In the genomic region with DNA sequence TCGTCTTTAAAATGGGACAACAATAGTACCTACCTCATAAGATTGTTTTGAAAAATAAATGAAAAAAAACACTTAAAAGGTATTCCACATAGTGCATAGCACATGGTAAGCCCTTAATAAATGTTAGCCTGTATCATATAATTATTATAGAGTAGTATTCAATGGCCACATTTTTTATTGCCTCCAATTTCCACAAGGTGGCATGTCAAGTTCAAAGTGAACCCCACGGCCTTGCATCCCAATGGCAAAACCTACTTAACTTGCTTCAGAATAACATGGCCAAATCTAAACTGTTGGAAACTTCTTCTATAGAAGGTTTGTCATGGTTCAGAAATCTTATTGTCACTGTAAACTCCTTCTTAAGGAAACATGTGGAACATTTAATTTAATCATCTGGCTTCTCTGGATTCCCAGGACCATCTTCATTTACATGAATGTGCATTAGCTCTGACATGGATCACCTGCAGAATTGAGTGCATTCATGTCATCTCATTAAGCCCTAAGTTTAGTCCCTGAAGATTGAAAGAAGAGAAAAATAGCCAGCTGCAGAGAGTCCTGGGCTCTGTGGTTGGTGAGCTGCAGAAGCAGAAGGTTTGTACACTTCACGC, we compare ENCODE assay signal across 8 cellular contexts.
DNase-seq lines count a peak whose midpoint lies in the region; ATAC-seq, FAIRE-seq and TF ChIP-seq lines count a peak whose summit lies in the region.

No MANE protein-coding gene starts in this region.

- peak; percentile 55 to 89; a peak in 3 of 6 replicates for ATAC-seq in A549
- peak; percentile 73 for ATAC-seq in IMR-90 (ENCODE audit: low read depth)
- ATAC-seq in Right ventricle myocardium superior (ENCODE audit: poor library complexity), result peak; percentile 85

- TF ChIP-seq POLR2A in A549 (IDR thresholded peaks at IDR 0.05; ENCODE audit: low read length), result no peak
- TF ChIP-seq POLR2A in IMR-90 (IDR thresholded peaks at IDR 0.05; ENCODE audit: low read depth, low read length), result no peak

- H3K4ac ChIP-seq in IMR-90 (ENCODE audit: low read depth, low read length), result no peak overlapping the region

- 48% methylated on average over 3 of the region's 3 CpGs for WGBS in A549 (ENCODE audit: missing lambda C conversion rate)
- WGBS in IMR-90 (ENCODE audit: extremely low coverage in 2 of 2, insufficient read length in 1 of 2), 2 experiments, result no CpG with 5 or more reads among the region's 3 CpGs

- no peaks in the 10 kb centered on the region for H3K36me3 ChIP-seq in GM06990 (ENCODE audit: control insufficient read depth, insufficient read depth, low read length)
- no peaks in the 10 kb centered on the region for H3K36me3 ChIP-seq in IMR-90 (ENCODE audit: control insufficient read depth, insufficient read depth, low read length)

- H3K9me3 ChIP-seq in A549 (no peaks in the 10 kb centered on the region), IMR-90 (ENCODE audit: control insufficient read depth, insufficient read depth, low read length) (no peaks in the 10 kb centered on the region)

- POLR2A ChIA-PET in A549 (lab: Yijun Ruan, JAX), result interaction anchor here (0.6 kb wide), 1 partner anchor 70 kb away, joined by 3 read pairs; no protein-coding TSS in a partner anchor
- POLR2A ChIA-PET in IMR-90 (lab: Charles Lee; ENCODE audit: unreplicated experiment), result no interaction called here

- H4K91ac ChIP-seq in IMR-90 (ENCODE audit: insufficient read depth, low read depth, low read length), result no peak overlapping the region

- no peak overlapping the region for H3K9ac ChIP-seq in IMR-90 (ENCODE audit: low read depth, low read length)

- H4K20me1 ChIP-seq in IMR-90 (ENCODE audit: insufficient read depth, low read length), result no peaks in the 10 kb centered on the region

- dilution Hi-C loops in IMR-90 (cut with HindIII; ENCODE audit: low sequenced_read_pairs, unreplicated experiment), result loop anchor here (25.0 kb wide), 1 partner anchor 250 kb away; no protein-coding TSS in a partner anchor

- no peaks in the 10 kb centered on the region for H3K79me1 ChIP-seq in IMR-90 (ENCODE audit: low read depth in 1 of 2, low read length in 2 of 2)

- no peaks in the 10 kb centered on the region for H3K4me1 ChIP-seq in A549
- no peaks in the 10 kb centered on the region; the same call in 1 of the 2 replicates for H3K4me1 ChIP-seq in IMR-90 (ENCODE audit: control insufficient read depth, insufficient read depth, low read length)

- no peak overlapping the region for H3K4me2 ChIP-seq in A549
- H3K4me2 ChIP-seq in IMR-90 (ENCODE audit: low read depth, low read length), result no peak overlapping the region

- H2BK5ac ChIP-seq in IMR-90 (ENCODE audit: low read depth, low read length, poor library complexity, severe bottlenecking), result no peak overlapping the region

- no peak overlapping the region for H3K18ac ChIP-seq in IMR-90 (ENCODE audit: low read depth, low read length)

- no peak overlapping the region for H3K23ac ChIP-seq in IMR-90 (ENCODE audit: low read depth, low read length)

- no peak overlapping the region for H3K14ac ChIP-seq in IMR-90 (replicated peaks; ENCODE audit: low read depth, low read length)

- no peak overlapping the region for H2AK5ac ChIP-seq in IMR-90 (ENCODE audit: low read depth, low read length)

- no TSS peak for BruUV-seq in IMR-90 (replicated peaks; lab: Mats Ljungman, UMichigan)

- H3K27me3 ChIP-seq in GM06990 (replicated peaks; ENCODE audit: control insufficient read depth, insufficient read depth, low read length) (no peaks in the 10 kb centered on the region), IMR-90 (ENCODE audit: control insufficient read depth, insufficient read depth, low read length) (no peaks in the 10 kb centered on the region)

- no peak for FAIRE-seq in A549 (lab: Jason Lieb, UNC)

- TF ChIP-seq RAD21 in A549 (conservative IDR thresholded peaks at IDR 0.05 in 1 of 2, IDR thresholded peaks at IDR 0.05 in 1 of 2), result peak; percentile 76 to 80
- peak; percentile 76 for TF ChIP-seq RAD21 in IMR-90 (IDR thresholded peaks at IDR 0.05; ENCODE audit: low read length)

- peak; percentile 66 for TF ChIP-seq CTCF in A549 (IDR thresholded peaks at IDR 0.05)
- peak; percentile 52 for TF ChIP-seq CTCF in GM06990 (IDR thresholded peaks at IDR 0.05; ENCODE audit: insufficient read depth, low read length, poor library complexity, severe bottlenecking)
- TF ChIP-seq CTCF in IMR-90 (conservative IDR thresholded peaks at IDR 0.05; ENCODE audit: low read depth, low read length), result peak; percentile 65
- peak; percentile 43; the same call in 1 of the 2 replicates for TF ChIP-seq CTCF in WI38 (IDR thresholded peaks at IDR 0.05; ENCODE audit: low read depth, low read length)

- in situ Hi-C loops in IMR-90 (cut with MboI; ENCODE audit: low sequenced_read_pairs), result loop anchor here (5.0 kb wide), 1 partner anchor 255 kb away; no protein-coding TSS in a partner anchor

- CTCF ChIA-PET in A549 (lab: Yijun Ruan, JAX) (interaction anchor here (0.8 to 3.6 kb wide), 9 partner anchors 9 to 314 kb away, joined by 3 to 28 read pairs (median 4); no protein-coding TSS in a partner anchor), IMR-90 (lab: Yijun Ruan, JAX) (interaction anchor here (1.2 to 1.5 kb wide), 2 partner anchors 11 to 251 kb away, joined by 6 read pairs; no protein-coding TSS in a partner anchor)

- intact Hi-C loops in IMR-90 (cut with micrococcal nuclease), result loop anchor here (1.0 to 10.0 kb wide), 4 partner anchors 164 to 655 kb away; partner anchors contain the start of gene BMP2K
- intact Hi-C loops in Right ventricle myocardium superior (cut with DNase I), result loop anchor here (5.0 kb wide), 1 partner anchor 165 kb away; the partner anchor contains the start of gene BMP2K

- TF ChIP-seq EP300 in A549 (IDR thresholded peaks at IDR 0.05), result no peak

- H3K4me3 ChIP-seq in A549 (no peak overlapping the region), GM06990 (replicated peaks; ENCODE audit: low read depth, low read length) (no peak overlapping the region), IMR-90 (ENCODE audit: insufficient read depth, low read depth, low read length) (no peak overlapping the region), WI38 (ENCODE audit: low read depth, low read length) (no peak overlapping the region)

- H2BK120ac ChIP-seq in IMR-90 (ENCODE audit: low read depth, low read length), result no peak overlapping the region

- H3K9me1 ChIP-seq in IMR-90 (ENCODE audit: insufficient read depth, low read length), result no peaks in the 10 kb centered on the region

- no peak overlapping the region for H3K56ac ChIP-seq in IMR-90 (ENCODE audit: extremely low read depth, insufficient read depth, low read length)

- no peak overlapping the region for H2BK20ac ChIP-seq in IMR-90 (ENCODE audit: low read depth, low read length)

- no peak overlapping the region for H3K27ac ChIP-seq in A549
- H3K27ac ChIP-seq in IMR-90 (ENCODE audit: insufficient read depth, low read length), result no peak overlapping the region

- H4K8ac ChIP-seq in IMR-90 (ENCODE audit: low read depth in 2 of 2, low read length in 2 of 2), result no peak overlapping the region

- no peak overlapping the region for H2BK15ac ChIP-seq in IMR-90 (ENCODE audit: low read depth, low read length)

- no peak overlapping the region for H4K5ac ChIP-seq in IMR-90 (ENCODE audit: low read depth, low read length)

- DNase-seq in A549 (ENCODE audit: low read depth in 1 of 2, low spot score in 1 of 2) (peak; percentile 11 to 41), GM06990 (ENCODE audit: extremely low read depth, insufficient read length) (no peak), IMR-90 (peak; percentile 61), Right ventricle myocardium superior (no peak), smooth muscle cell of the brain vasculature (ENCODE audit: low read depth, low spot score) (peak; percentile 15), DMS114 treated with DMSO at 0.1 percent for 48 hours (lab: John Stamatoyannopoulos, UW; ENCODE audit: unreplicated experiment) (no peak), GM19238 (ENCODE audit: insufficient read length, low spot score) (no peak)

- no peak overlapping the region for H2AFZ ChIP-seq in IMR-90 (replicated peaks; ENCODE audit: low read length, poor library complexity)

- no peak overlapping the region for H2AK9ac ChIP-seq in IMR-90 (replicated peaks; ENCODE audit: low read depth, low read length, poor library complexity)

TF ChIP-seq in A549, 52 proteins besides CTCF, POLR2A, EP300 and RAD21 (continues in another document):
- TF ChIP-seq POLR2AphosphoS2 (conservative IDR thresholded peaks at IDR 0.05; ENCODE audit: low read length) (no peak), CBX2 (IDR thresholded peaks at IDR 0.05; ENCODE audit: borderline replicate concordance, low read depth) (no peak), KDM1A (IDR thresholded peaks at IDR 0.05; ENCODE audit: low read depth) (no peak), NPAS2 (CRISPR knock-in tag; IDR thresholded peaks at IDR 0.05; ENCODE audit: borderline replicate concordance) (no peak), ZFP36 (IDR thresholded peaks at IDR 0.05; ENCODE audit: borderline replicate concordance, partially characterized antibody) (no peak), SMC3 (IDR thresholded peaks at IDR 0.05) (peak; percentile 83), RCOR1 (IDR thresholded peaks at IDR 0.05; ENCODE audit: low read depth, low read length) (no peak)

TF ChIP-seq in IMR-90, 13 proteins besides CTCF, POLR2A, EP300 and RAD21:
- TF ChIP-seq CEBPB (IDR thresholded peaks at IDR 0.05; ENCODE audit: low read depth, low read length), result no peak
- peak; percentile 83 for TF ChIP-seq SMC3 (IDR thresholded peaks at IDR 0.05; ENCODE audit: low read depth, low read length)
- no peak for TF ChIP-seq CHD1 (IDR thresholded peaks at IDR 0.05; ENCODE audit: low read depth, low read length)
- TF ChIP-seq, protein P1, sequence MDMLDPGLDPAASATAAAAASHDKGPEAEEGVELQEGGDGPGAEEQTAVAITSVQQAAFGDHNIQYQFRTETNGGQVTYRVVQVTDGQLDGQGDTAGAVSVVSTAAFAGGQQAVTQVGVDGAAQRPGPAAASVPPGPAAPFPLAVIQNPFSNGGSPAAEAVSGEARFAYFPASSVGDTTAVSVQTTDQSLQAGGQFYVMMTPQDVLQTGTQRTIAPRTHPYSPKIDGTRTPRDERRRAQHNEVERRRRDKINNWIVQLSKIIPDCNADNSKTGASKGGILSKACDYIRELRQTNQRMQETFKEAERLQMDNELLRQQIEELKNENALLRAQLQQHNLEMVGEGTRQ (IDR thresholded peaks at IDR 0.05; ENCODE audit: low read depth, low read length), result no peak

Comparison
In these comparisons a context has a peak if more than half of its experiments do, and no peak if none do; other contexts are left out.
1. DNase-seq: peak in A549 (2 of 2), IMR-90 (single experiment) and smooth muscle cell of the brain vasculature (single experiment); none in GM06990 (single experiment), Right ventricle myocardium superior (single experiment), DMS114 treated with DMSO at 0.1 percent for 48 hours (single experiment) and GM19238 (single experiment).
2. Peak in every context shown above with its lines, with median percentiles within 50 percentile points of each other: ATAC-seq and CTCF ChIP-seq.